ENCODE assay signal across 30 cellular contexts in the genomic region with DNA sequence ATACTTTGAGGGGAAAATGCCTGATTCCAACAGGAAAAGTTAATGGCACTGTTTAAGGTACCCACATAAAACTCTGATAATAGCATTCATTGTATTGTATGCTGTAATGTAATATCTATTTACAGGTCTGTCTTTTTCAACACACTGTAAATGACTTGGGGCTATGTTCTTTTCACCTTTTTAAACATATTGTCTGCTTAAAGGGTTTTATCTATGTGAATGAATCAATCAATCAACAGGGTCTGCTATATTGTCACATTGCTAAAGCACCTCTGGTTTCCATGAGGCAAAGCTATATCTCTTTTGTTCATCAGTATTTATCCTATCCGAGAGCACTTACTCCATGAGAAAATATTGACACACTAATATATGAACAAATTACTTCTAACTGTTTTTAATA.
"Had no signal": no experiment of that assay in that cellular context is flagged by ENCODE, and none has a peak within 500 bp of the region (broad histone marks: within the 10 kb centered on the region; RNA-seq: fewer than 3 reads in every experiment).

No MANE protein-coding gene starts in this region.

- ATAC-seq: natural killer cell; right cardiac atrium; stimulated activated effector memory CD8-positive, alpha-beta T cell treated with anti-CD3 and anti-CD28 coated beads, Interleukin-12 subunit alpha, Interleukin-12 subunit beta, amount 100 ng/mL, for 72 hours; upper lobe of right lung had no signal

- H3K4me1 Mint-ChIP-seq: immature natural killer cell; naive B cell; natural killer cell; nephron progenitor cell; neural progenitor cell; stimulated activated effector memory CD8-positive, alpha-beta T cell treated with anti-CD3 and anti-CD28 coated beads, Interleukin-12 subunit alpha, Interleukin-12 subunit beta, amount 100 ng/mL, for 72 hours had no signal

- H3K27ac ChIP-seq: left ventricle myocardium inferior, neural progenitor cell, neutrophil, prostate gland, sigmoid colon, spleen, suprapubic skin, thoracic aorta, tibial artery, upper lobe of right lung had no signal

- H3K36me3 ChIP-seq: left ventricle myocardium inferior, neural progenitor cell, neutrophil, prostate gland, sigmoid colon, spleen, suprapubic skin, thoracic aorta, tibial artery, upper lobe of right lung had no signal

- H3K4me3 Mint-ChIP-seq: immature natural killer cell; mesothelial cell of epicardium; naive B cell; natural killer cell; nephron progenitor cell; neural progenitor cell; stimulated activated effector memory CD8-positive, alpha-beta T cell treated with anti-CD3 and anti-CD28 coated beads, Interleukin-12 subunit alpha, Interleukin-12 subunit beta, amount 100 ng/mL, for 72 hours; stimulated activated naive CD8-positive, alpha-beta T cell treated with anti-CD3 and anti-CD28 coated beads, Interleukin-15, Interleukin-2, amounts not matched to agents 100 ng/mL and 50 ng/mL, for 24 hours had no signal

- H3K9me3 Mint-ChIP-seq: mesothelial cell of epicardium, nephron progenitor cell, neural progenitor cell had no signal

- H3K9me3 ChIP-seq: left ventricle myocardium inferior, neutrophil, prostate gland, sigmoid colon, spleen, suprapubic skin, thoracic aorta, tibial artery, upper lobe of right lung had no signal

- H3K36me3 Mint-ChIP-seq: immature natural killer cell; mesothelial cell of epicardium; naive B cell; natural killer cell; neural progenitor cell; stimulated activated effector memory CD8-positive, alpha-beta T cell treated with anti-CD3 and anti-CD28 coated beads, Interleukin-12 subunit alpha, Interleukin-12 subunit beta, amount 100 ng/mL, for 72 hours had no signal

- FAIRE-seq: islet of Langerhans, kidney, small intestine, urothelium cell line had no signal

- H3K4me3 ChIP-seq: left ventricle myocardium inferior, lung, neural progenitor cell, prostate gland, sigmoid colon, spleen, suprapubic skin, thoracic aorta, tibial artery, upper lobe of right lung had no signal

- DNase-seq: hypothalamus; immature natural killer cell; kidney; left ventricle myocardium inferior; mesendoderm; naive B cell; natural killer cell; nephron progenitor cell; occipital lobe; retina; right cardiac atrium; sigmoid colon; small intestine; spleen; stimulated activated CD4-positive, alpha-beta T cell treated with anti-CD3 and anti-CD28 coated beads, Interleukin-4, amount 100 ng/mL, for 24 hours; stimulated activated naive CD4-positive, alpha-beta T cell; tibial artery; trophoblast cell; upper lobe of right lung had no signal

- H3K27me3 ChIP-seq: neural progenitor cell, neutrophil, sigmoid colon, spleen, suprapubic skin, tibial artery, upper lobe of right lung had no signal

- H3K27ac Mint-ChIP-seq: immature natural killer cell; mesothelial cell of epicardium; naive B cell; natural killer cell; nephron progenitor cell; neural progenitor cell; stimulated activated effector memory CD8-positive, alpha-beta T cell treated with anti-CD3 and anti-CD28 coated beads, Interleukin-12 subunit alpha, Interleukin-12 subunit beta, amount 100 ng/mL, for 72 hours; stimulated activated naive CD8-positive, alpha-beta T cell treated with anti-CD3 and anti-CD28 coated beads, Interleukin-15, Interleukin-2, amounts not matched to agents 100 ng/mL and 50 ng/mL, for 24 hours had no signal

- H3K4me1 ChIP-seq: left ventricle myocardium inferior, prostate gland, sigmoid colon, spleen, suprapubic skin, tibial artery, upper lobe of right lung had no signal

- H2AFZ ChIP-seq: neural progenitor cell had no signal

- H3K27me3 Mint-ChIP-seq: stimulated activated naive CD8-positive, alpha-beta T cell treated with anti-CD3 and anti-CD28 coated beads, Interleukin-15, Interleukin-2, amounts not matched to agents 100 ng/mL and 50 ng/mL, for 24 hours had no signal

- H3K4me2 ChIP-seq: neural progenitor cell had no signal
